21 cellular contexts compared by ENCODE assay signal in genomic region chr2:122815120-122815519, GRCh38.
DNase-seq lines count a peak whose midpoint lies in the region; ATAC-seq and TF ChIP-seq lines count a peak whose summit lies in the region.
"Had no signal": no experiment of that assay in that cellular context is flagged by ENCODE, and none has a peak within 500 bp of the region (broad histone marks: within the 10 kb centered on the region; RNA-seq: fewer than 3 reads in every experiment).

No MANE protein-coding gene starts in this region.

- H3K27me3 Mint-ChIP-seq in neural progenitor cell (ENCODE audit: insufficient read depth, low read depth), result peaks cover 2% of the 10 kb centered on the region
- H3K27me3 Mint-ChIP-seq: CD4-positive, alpha-beta T cell; CD8-positive, alpha-beta memory T cell had no signal

- H3K36me3 Mint-ChIP-seq in neural progenitor cell, result no peaks in the 10 kb centered on the region
- H3K36me3 Mint-ChIP-seq: CD14-positive monocyte; CD8-positive, alpha-beta memory T cell had no signal

- H3K4me3 Mint-ChIP-seq in neural progenitor cell, result no peak overlapping the region
- H3K4me3 Mint-ChIP-seq: CD14-positive monocyte; CD4-positive, alpha-beta T cell; CD8-positive, alpha-beta memory T cell; GM23338; H9 had no signal

- no peaks in the 10 kb centered on the region; the same call in 1 of the 2 replicates for H3K9me3 ChIP-seq in SK-N-SH
- H3K9me3 ChIP-seq in neural progenitor cell (ENCODE audit: low read depth), result no peaks in the 10 kb centered on the region
- H3K9me3 ChIP-seq: BE2C; BLaER1 treated with 17β-estradiol and CSF1 and Interleukin-3, amounts not matched to agents 10 nM and 100 nM had no signal

- no peak overlapping the region for H3K27ac Mint-ChIP-seq in neural progenitor cell
- H3K27ac Mint-ChIP-seq: CD4-positive, alpha-beta T cell; CD8-positive, alpha-beta memory T cell; GM23338; H9 had no signal

- no peaks in the 10 kb centered on the region for H3F3A ChIP-seq in SK-N-SH (replicated peaks; ENCODE audit: insufficient read depth)
- H3F3A ChIP-seq in neural progenitor cell (ENCODE audit: low read depth), result no peaks in the 10 kb centered on the region

- CTCF ChIA-PET in SK-N-SH (lab: Yijun Ruan, JAX), result no interaction called here

- no peaks in the 10 kb centered on the region for H3K9me2 ChIP-seq in SK-N-SH

- no peak for TF ChIP-seq RAD21 in SK-N-SH (IDR thresholded peaks at IDR 0.05; ENCODE audit: low read length)

- no peaks in the 10 kb centered on the region for H3K4me1 ChIP-seq in SK-N-SH (ENCODE audit: control insufficient read depth in 1 of 2, insufficient read depth in 2 of 2, low read depth in 1 of 2, low read length in 1 of 2)
- H3K4me1 ChIP-seq in neural progenitor cell, result no peaks in the 10 kb centered on the region
- H3K4me1 ChIP-seq: BE2C; BLaER1 treated with 17β-estradiol and CSF1 and Interleukin-3, amounts not matched to agents 10 nM and 100 nM had no signal

- H3K4me1 Mint-ChIP-seq in neural progenitor cell, result peaks cover 7% of the 10 kb centered on the region
- H3K4me1 Mint-ChIP-seq: CD14-positive monocyte; CD8-positive, alpha-beta memory T cell; GM23338; H9 had no signal

- no peaks in the 10 kb centered on the region for H3K27me3 ChIP-seq in SK-N-SH (ENCODE audit: insufficient read depth)
- H3K27me3 ChIP-seq in neural progenitor cell, result no peaks in the 10 kb centered on the region
- H3K27me3 ChIP-seq: BE2C; BLaER1 treated with 17β-estradiol and CSF1 and Interleukin-3, amounts not matched to agents 10 nM and 100 nM had no signal

- no peak overlapping the region for H3K9ac ChIP-seq in SK-N-SH
- H3K9ac ChIP-seq in neural progenitor cell, result no peak overlapping the region
- H3K9ac ChIP-seq: BLaER1 treated with 17β-estradiol and CSF1 and Interleukin-3, amounts not matched to agents 10 nM and 100 nM had no signal

- POLR2A ChIA-PET in SK-N-SH (lab: Yijun Ruan, JAX), result no interaction called here

- peaks cover 10% of the 10 kb centered on the region for H3K9me3 Mint-ChIP-seq in neural progenitor cell

- TF ChIP-seq CTCF in SK-N-SH (IDR thresholded peaks at IDR 0.05), result no peak
- TF ChIP-seq CTCF in cardiac fibroblast (IDR thresholded peaks at IDR 0.05; ENCODE audit: low read depth, low read length), result no peak
- no peak for TF ChIP-seq CTCF in neural progenitor cell (IDR thresholded peaks at IDR 0.05)

- no peak for DNase-seq in SK-N-SH
- peak; percentile 5 to 28 for DNase-seq in cardiac fibroblast (ENCODE audit: low read depth in 2 of 2)
- peak; percentile 16 for DNase-seq in foreskin melanocyte
- DNase-seq in neural progenitor cell (ENCODE audit: low spot score), result no peak
- DNase-seq: AML-193; BE2C; CD4-positive, alpha-beta T cell; CD8-positive, alpha-beta memory T cell; DMS 273 treated with DMSO at 0.1 percent for 48 hours; DMS79; EL; GDM1; H9 had no signal

- no peak for TF ChIP-seq EP300 in SK-N-SH (IDR thresholded peaks at IDR 0.05; ENCODE audit: borderline replicate concordance in 1 of 2, low read depth in 1 of 2, low read length in 1 of 2)

- H3K27ac ChIP-seq in SK-N-SH (ENCODE audit: low read depth in 2 of 2, low read length in 1 of 2) (no peak overlapping the region), neural progenitor cell (no peak overlapping the region)
- H3K27ac ChIP-seq: 22Rv1; BLaER1 treated with 17β-estradiol and CSF1 and Interleukin-3, amounts not matched to agents 10 nM and 100 nM had no signal

- no peak overlapping the region for H2AFZ ChIP-seq in SK-N-SH (ENCODE audit: low read depth)
- H2AFZ ChIP-seq in neural progenitor cell (replicated peaks), result no peak overlapping the region
- H2AFZ ChIP-seq: GM23338 had no signal

- no peak for ATAC-seq in SK-N-SH treated with all-trans-retinoic acid at 6 μM for 48 hours
- ATAC-seq in HG02759 (IDR thresholded peaks at IDR 0.05; ENCODE audit: unreplicated experiment), result no peak
- ATAC-seq: GM12878, GM23338, HCT116 had no signal

- H4K20me1 ChIP-seq in SK-N-SH (ENCODE audit: insufficient read depth) (no peaks in the 10 kb centered on the region), neural progenitor cell (ENCODE audit: low read depth) (no peaks in the 10 kb centered on the region)
- H4K20me1 ChIP-seq: BLaER1 treated with 17β-estradiol and CSF1 and Interleukin-3, amounts not matched to agents 10 nM and 100 nM had no signal

- WGBS in SK-N-SH (ENCODE audit: low lambda C conversion rate), result 28% methylated on average over 1 of the region's 1 CpG

- H3K79me2 ChIP-seq in SK-N-SH (ENCODE audit: insufficient read depth) (no peaks in the 10 kb centered on the region), neural progenitor cell (ENCODE audit: low read depth) (no peaks in the 10 kb centered on the region)

- no peaks in the 10 kb centered on the region for H3K36me3 ChIP-seq in SK-N-SH (replicated peaks in 1 of 2; ENCODE audit: control insufficient read depth in 1 of 2, insufficient read depth in 2 of 2, low read length in 1 of 2)
- no peaks in the 10 kb centered on the region for H3K36me3 ChIP-seq in neural progenitor cell
- H3K36me3 ChIP-seq: BE2C; BLaER1 treated with 17β-estradiol and CSF1 and Interleukin-3, amounts not matched to agents 10 nM and 100 nM had no signal

- H3K4me2 ChIP-seq in SK-N-SH (no peak overlapping the region), neural progenitor cell (no peak overlapping the region)
- H3K4me2 ChIP-seq: BLaER1 treated with 17β-estradiol and CSF1 and Interleukin-3, amounts not matched to agents 10 nM and 100 nM; GM23338 had no signal

- H3K4me3 ChIP-seq in SK-N-SH (ENCODE audit: low read depth in 2 of 2, low read length in 1 of 2) (no peak overlapping the region), cardiac fibroblast (replicated peaks in 1 of 2; ENCODE audit: low read depth in 2 of 2, low read length in 2 of 2) (no peak overlapping the region), neural progenitor cell (no peak overlapping the region)
- H3K4me3 ChIP-seq: BLaER1 treated with 17β-estradiol and CSF1 and Interleukin-3, amounts not matched to agents 10 nM and 100 nM; GM12878; GM23338 had no signal

TF ChIP-seq in SK-N-SH treated with all-trans-retinoic acid at 6 μM for 48 hours, 23 proteins besides CTCF, POLR2A, EP300 and RAD21:
- TF ChIP-seq ISL1 (CRISPR knock-in tag; IDR thresholded peaks at IDR 0.05) (peak; percentile 70), GLIS3 (CRISPR knock-in tag; IDR thresholded peaks at IDR 0.05) (no peak)

TF ChIP-seq in SK-N-SH, 30 proteins besides CTCF, POLR2A, EP300 and RAD21 (continues in another document):
- TF ChIP-seq, protein P1, sequence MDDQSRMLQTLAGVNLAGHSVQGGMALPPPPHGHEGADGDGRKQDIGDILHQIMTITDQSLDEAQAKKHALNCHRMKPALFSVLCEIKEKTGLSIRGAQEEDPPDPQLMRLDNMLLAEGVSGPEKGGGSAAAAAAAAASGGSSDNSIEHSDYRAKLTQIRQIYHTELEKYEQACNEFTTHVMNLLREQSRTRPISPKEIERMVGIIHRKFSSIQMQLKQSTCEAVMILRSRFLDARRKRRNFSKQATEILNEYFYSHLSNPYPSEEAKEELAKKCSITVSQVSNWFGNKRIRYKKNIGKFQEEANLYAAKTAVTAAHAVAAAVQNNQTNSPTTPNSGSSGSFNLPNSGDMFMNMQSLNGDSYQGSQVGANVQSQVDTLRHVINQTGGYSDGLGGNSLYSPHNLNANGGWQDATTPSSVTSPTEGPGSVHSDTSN (IDR thresholded peaks at IDR 0.05), result no peak
- TF ChIP-seq USF2 (IDR thresholded peaks at IDR 0.05; ENCODE audit: borderline replicate concordance, low read depth, low read length), result no peak
- TF ChIP-seq, protein P2, sequence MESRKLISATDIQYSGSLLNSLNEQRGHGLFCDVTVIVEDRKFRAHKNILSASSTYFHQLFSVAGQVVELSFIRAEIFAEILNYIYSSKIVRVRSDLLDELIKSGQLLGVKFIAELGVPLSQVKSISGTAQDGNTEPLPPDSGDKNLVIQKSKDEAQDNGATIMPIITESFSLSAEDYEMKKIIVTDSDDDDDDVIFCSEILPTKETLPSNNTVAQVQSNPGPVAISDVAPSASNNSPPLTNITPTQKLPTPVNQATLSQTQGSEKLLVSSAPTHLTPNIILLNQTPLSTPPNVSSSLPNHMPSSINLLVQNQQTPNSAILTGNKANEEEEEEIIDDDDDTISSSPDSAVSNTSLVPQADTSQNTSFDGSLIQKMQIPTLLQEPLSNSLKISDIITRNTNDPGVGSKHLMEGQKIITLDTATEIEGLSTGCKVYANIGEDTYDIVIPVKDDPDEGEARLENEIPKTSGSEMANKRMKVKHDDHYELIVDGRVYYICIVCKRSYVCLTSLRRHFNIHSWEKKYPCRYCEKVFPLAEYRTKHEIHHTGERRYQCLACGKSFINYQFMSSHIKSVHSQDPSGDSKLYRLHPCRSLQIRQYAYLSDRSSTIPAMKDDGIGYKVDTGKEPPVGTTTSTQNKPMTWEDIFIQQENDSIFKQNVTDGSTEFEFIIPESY (IDR thresholded peaks at IDR 0.05; ENCODE audit: borderline replicate concordance, low read depth), result no peak
- TF ChIP-seq GABPA (IDR thresholded peaks at IDR 0.05; ENCODE audit: low read depth), result no peak
- TF ChIP-seq MXI1 (IDR thresholded peaks at IDR 0.05; ENCODE audit: low read depth, low read length), result no peak
- no peak for TF ChIP-seq SMC3 (IDR thresholded peaks at IDR 0.05; ENCODE audit: low read depth, low read length)
- no peak for TF ChIP-seq EZH2phosphoT487 (IDR thresholded peaks at IDR 0.05; ENCODE audit: borderline replicate concordance, low read depth)
- TF ChIP-seq MAX (IDR thresholded peaks at IDR 0.05; ENCODE audit: low read depth), result no peak
- no peak for TF ChIP-seq CHD2 (IDR thresholded peaks at IDR 0.05; ENCODE audit: low read length, partially characterized antibody)
- no peak for TF ChIP-seq RCOR1 (IDR thresholded peaks at IDR 0.05; ENCODE audit: low read length)
- TF ChIP-seq ELF1 (IDR thresholded peaks at IDR 0.05), result no peak
- TF ChIP-seq RFX5 (IDR thresholded peaks at IDR 0.05; ENCODE audit: low read length), result no peak
- no peak for TF ChIP-seq GATA2 (CRISPR knock-in tag; IDR thresholded peaks at IDR 0.05)
- no peak for TF ChIP-seq RXRA (IDR thresholded peaks at IDR 0.05; ENCODE audit: borderline replicate concordance, low read depth)

Comparison
In these comparisons a context has a peak if more than half of its experiments do, and no peak if none do; other contexts are left out.
1. DNase-seq: peak in cardiac fibroblast (2 of 2) and foreskin melanocyte (single experiment); none in SK-N-SH (single experiment) and neural progenitor cell (single experiment).